24 cellular contexts compared by ENCODE assay signal in genomic region chr7:49320083-49320482, GRCh38.
"Had no signal": no experiment of that assay in that cellular context is flagged by ENCODE, and none has a peak within 500 bp of the region (broad histone marks: within the 10 kb centered on the region; RNA-seq: fewer than 3 reads in every experiment).

No MANE protein-coding gene starts in this region.

- H3K36me3 ChIP-seq: colonic mucosa, esophagus muscularis mucosa, esophagus squamous epithelium, gastrocnemius medialis, gastroesophageal sphincter, heart left ventricle, heart right ventricle had no signal

- H3K4me1 ChIP-seq: colonic mucosa, esophagus muscularis mucosa, esophagus squamous epithelium, foreskin keratinocyte, gastrocnemius medialis, gastroesophageal sphincter, heart right ventricle had no signal

- ATAC-seq: effector memory CD8-positive, alpha-beta T cell; esophagus mucosa; foreskin keratinocyte; gastrocnemius medialis; gastroesophageal sphincter; heart left ventricle; heart right ventricle had no signal

- H3K27me3 ChIP-seq: colonic mucosa, dorsolateral prefrontal cortex, esophagus muscularis mucosa, esophagus squamous epithelium, foreskin keratinocyte, gastrocnemius medialis, gastroesophageal sphincter, heart left ventricle, heart right ventricle had no signal

- H3K9me3 ChIP-seq: colonic mucosa, esophagus squamous epithelium, gastrocnemius medialis had no signal

- H3K4me3 ChIP-seq: colonic mucosa, coronary artery, dorsolateral prefrontal cortex, esophagus muscularis mucosa, esophagus squamous epithelium, gastrocnemius medialis, gastroesophageal sphincter, heart left ventricle, heart right ventricle had no signal

- DNase-seq: colonic mucosa; cortex of kidney; dermis blood vessel endothelial cell; dorsolateral prefrontal cortex; effector CD4-positive, alpha-beta T cell; effector CD8-positive, alpha-beta T cell; effector memory CD4-positive, alpha-beta T cell; effector memory CD8-positive, alpha-beta T cell; endodermal cell; erythroblast; esophagus squamous epithelium; foreskin fibroblast; foreskin keratinocyte; foreskin melanocyte; gastrocnemius medialis; glutamatergic neuron; head of caudate nucleus; heart left ventricle; heart right ventricle had no signal

- H3K27ac ChIP-seq: colonic mucosa, coronary artery, dorsolateral prefrontal cortex, epithelial cell of prostate, esophagus muscularis mucosa, esophagus squamous epithelium, foreskin keratinocyte, gastrocnemius medialis, gastroesophageal sphincter, heart left ventricle, heart right ventricle had no signal
